ENCODE assay signal across 18 cellular contexts in genomic region chr19:49595819-49596404, GRCh38. TPM values are rescaled to one million over a fixed set of nuclear protein-coding genes. Genes with fewer than 3 reads are reported as not detected.
"Had no signal": no experiment of that assay in that cellular context is flagged by ENCODE, and none has a peak within 500 bp of the region (broad histone marks: within the 10 kb centered on the region; RNA-seq: fewer than 3 reads in every experiment).

No MANE protein-coding gene starts in this region.

- ATAC-seq: activated T-helper 17 cell treated with anti-CD3 and anti-CD28 coated beads, Interleukin-2, amount 50 U/mL, for 72 hours; effector memory CD8-positive, alpha-beta T cell; natural killer cell treated with Interleukin-12 subunit alpha and Interleukin-12 subunit beta and Interleukin-15 and Interleukin-18, amount 100 ng/mL, for 72 hours had no signal

- H3K9me3 ChIP-seq: right atrium auricular region, tibial nerve, vagina had no signal

- H3K27ac ChIP-seq: brain microvascular endothelial cell, right atrium auricular region, tibial nerve, vagina had no signal

- DNase-seq: activated CD4-positive, alpha-beta T cell treated with anti-CD3 and anti-CD28 coated beads, Interleukin-2, amount 50 U/mL, for 4 hours; activated CD4-positive, CD25-positive, alpha-beta regulatory T cell treated with anti-CD3 and anti-CD28 coated beads, Interleukin-2, amount 50 U/mL, for 72 hours; activated naive CD4-positive, alpha-beta T cell treated with Interleukin-2 at 50 U/mL for 16 hours; anterior cingulate cortex; brain microvascular endothelial cell; effector memory CD8-positive, alpha-beta T cell; foreskin melanocyte; nucleus accumbens; small intestine; stimulated activated CD4-positive, alpha-beta T cell treated with anti-CD3 and anti-CD28 coated beads, Interleukin-4, amount 100 ng/mL, for 4 hours; stimulated activated CD8-positive, alpha-beta memory T cell treated with anti-CD3 and anti-CD28 coated beads, Interleukin-4, amount 100 ng/mL, for 48 hours; stimulated activated naive CD4-positive, alpha-beta T cell treated with Interleukin-2 at 50 U/mL for 16 hours had no signal

- H3K27me3 ChIP-seq: brain microvascular endothelial cell, right atrium auricular region, tibial nerve, vagina had no signal

- H3K4me3 ChIP-seq: right atrium auricular region, tibial nerve, vagina had no signal

RNA-seq across cellular contexts. Expression of gene PRRG2, which starts 14.8 kb away (rescaled TPM):
- polyA plus RNA-seq: fibroblast of lung had no signal
